In the genomic region with DNA sequence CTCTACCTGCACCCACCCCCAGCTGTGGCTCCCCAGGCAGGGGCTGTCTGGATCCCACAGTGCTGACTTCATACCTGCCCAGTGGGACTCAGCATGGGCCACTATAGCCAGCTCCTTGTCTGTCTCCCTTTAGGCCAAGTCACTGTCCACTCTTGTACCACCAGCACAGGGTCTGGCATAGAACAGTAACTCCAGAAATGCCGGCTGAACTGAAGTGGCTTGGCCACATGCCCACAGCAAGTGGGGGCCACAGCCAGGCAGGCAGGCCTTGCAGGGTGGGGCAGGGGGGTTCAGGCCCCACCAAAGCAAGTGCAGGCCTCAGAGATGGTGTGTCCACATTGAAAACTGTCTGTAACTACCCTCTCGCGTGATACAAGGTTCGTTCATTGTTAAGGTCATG, we compare ENCODE assay signal across 15 cellular contexts.
"Had no signal": no experiment of that assay in that cellular context is flagged by ENCODE, and none has a peak within 500 bp of the region (broad histone marks: within the 10 kb centered on the region; RNA-seq: fewer than 3 reads in every experiment).

No MANE protein-coding gene starts in this region.

- H3K9me3 ChIP-seq: left lung, neutrophil, upper lobe of left lung had no signal

- H3K27me3 ChIP-seq: cardiac muscle cell, upper lobe of left lung had no signal

- H3K36me3 ChIP-seq: cardiac muscle cell, left lung, neutrophil, upper lobe of left lung, WERI-Rb-1 had no signal

- H3K4me3 ChIP-seq: cardiac muscle cell, left lung, upper lobe of left lung had no signal

- DNase-seq: activated CD4-positive, alpha-beta memory T cell treated with anti-CD3 and anti-CD28 coated beads for 36 hours; activated CD4-positive, alpha-beta T cell treated with anti-CD3 and anti-CD28 coated beads for 36 hours; activated CD8-positive, alpha-beta memory T cell treated with anti-CD3 and anti-CD28 coated beads, Interleukin-2, amount 10 ng/mL, durations not matched to agents 7 days and 5 days; activated naive CD4-positive, alpha-beta T cell treated with anti-CD3 and anti-CD28 coated beads, Interleukin-2, amount 50 U/mL, for 16 hours; activated T-cell treated with anti-CD3 and anti-CD28 coated beads, Interleukin-2, amount 50 U/mL, for 1 hour; left lung; retina; stimulated activated CD4-positive, alpha-beta T cell treated with anti-CD3 and anti-CD28 coated beads, Interleukin-4, amount 100 ng/mL, for 1 hour; stimulated activated naive B cell treated with anti-CD40 and anti-IgM and Interleukin-4, amounts not matched to agents 10 μg/mL and 1 μg/mL and 100 μg/mL, for 72 hours; T-helper 17 cell; upper lobe of left lung; WERI-Rb-1 had no signal

- ATAC-seq: activated CD8-positive, alpha-beta memory T cell treated with anti-CD3 and anti-CD28 coated beads, Interleukin-2, amount 10 ng/mL, durations not matched to agents 7 days and 5 days; esophagus mucosa; left lung; stimulated activated naive B cell treated with anti-CD40 and anti-IgM and Interleukin-4, amounts not matched to agents 10 μg/mL and 1 μg/mL and 100 μg/mL, for 72 hours; T-helper 17 cell had no signal

- H3K27ac ChIP-seq: cardiac muscle cell, left lung, neutrophil, upper lobe of left lung, WERI-Rb-1 had no signal
